Comparison of ENCODE assay signal across 12 cellular contexts in genomic region chr2:150357770-150358467, GRCh38.
A peak's percentile ranks its signal among the peaks of the same experiment; 100 is the strongest.
DNase-seq lines count a peak whose midpoint lies in the region; ATAC-seq lines count a peak whose summit lies in the region.
"Had no signal": no experiment of that assay in that cellular context is flagged by ENCODE, and none has a peak within 500 bp of the region (broad histone marks: within the 10 kb centered on the region; RNA-seq: fewer than 3 reads in every experiment).

No MANE protein-coding gene starts in this region.

- no peak overlapping the region for H3K4me3 ChIP-seq in esophagus (ENCODE audit: low read depth in 1 of 2, low read length in 2 of 2)
- no peak overlapping the region for H3K4me3 ChIP-seq in HAP-1

- ATAC-seq in GM18508 (IDR thresholded peaks at IDR 0.05; ENCODE audit: insufficient read depth, unreplicated experiment) (peak; percentile 44), GM21737 (IDR thresholded peaks at IDR 0.05; ENCODE audit: unreplicated experiment) (peak; percentile 46), HG03378 (IDR thresholded peaks at IDR 0.05; ENCODE audit: unreplicated experiment) (peak; percentile 84)
- ATAC-seq: activated CD4-positive, alpha-beta T cell treated with anti-CD3 and anti-CD28 coated beads for 36 hours had no signal

- peak overlapping the region; percentile 58 to 78 for H3K27ac ChIP-seq in esophagus (ENCODE audit: low read depth in 2 of 2, low read length in 1 of 2)

- H3K36me3 ChIP-seq in esophagus (ENCODE audit: control insufficient read depth in 2 of 2, insufficient read depth in 2 of 2, low read length in 1 of 2) (no peaks in the 10 kb centered on the region), HAP-1 (replicated peaks) (no peaks in the 10 kb centered on the region)

- in situ Hi-C loops in HAP-1 (cut with MboI; ENCODE audit: low sequenced_read_pairs) = no loop called here

- H3K4me1 ChIP-seq in esophagus (ENCODE audit: control insufficient read depth in 2 of 2, insufficient read depth in 2 of 2, low read length in 1 of 2) = peaks cover 0 to 2% of the 10 kb centered on the region in 2 donors
- peaks cover 8% of the 10 kb centered on the region for H3K4me1 ChIP-seq in HAP-1

- H3K9me3 ChIP-seq in esophagus (ENCODE audit: control insufficient read depth in 2 of 2, insufficient read depth in 1 of 2, low read depth in 1 of 2, low read length in 1 of 2) = no peaks in the 10 kb centered on the region
- no peaks in the 10 kb centered on the region for H3K9me3 ChIP-seq in HAP-1

- H3K27me3 ChIP-seq in esophagus (ENCODE audit: control insufficient read depth in 1 of 2, insufficient read depth in 2 of 2, low read length in 2 of 2) = no peaks in the 10 kb centered on the region
- no peaks in the 10 kb centered on the region for H3K27me3 ChIP-seq in HAP-1 (ENCODE audit: low read depth)

- WGBS in esophagus, 2 donors = 73 to 75% methylated on average over 2 of the region's 2 CpGs

- DNase-seq in activated naive CD4-positive, alpha-beta T cell (lab: John Stamatoyannopoulos, UW) = no peak
- DNase-seq in NCI-H69 (lab: John Stamatoyannopoulos, UW) = no peak
- no peak for DNase-seq in nucleus accumbens (lab: John Stamatoyannopoulos, UW)
- no peak for DNase-seq in HAP-1 (ENCODE audit: low spot score in 2 of 2)
- DNase-seq: activated CD4-positive, alpha-beta T cell treated with anti-CD3 and anti-CD28 coated beads for 36 hours; amniotic stem cell; kidney glomerular epithelial cell; NCI-H1694 treated with DMSO at 0.1 percent for 48 hours had no signal
